ENCODE assay signal across 11 cellular contexts in the genomic region with DNA sequence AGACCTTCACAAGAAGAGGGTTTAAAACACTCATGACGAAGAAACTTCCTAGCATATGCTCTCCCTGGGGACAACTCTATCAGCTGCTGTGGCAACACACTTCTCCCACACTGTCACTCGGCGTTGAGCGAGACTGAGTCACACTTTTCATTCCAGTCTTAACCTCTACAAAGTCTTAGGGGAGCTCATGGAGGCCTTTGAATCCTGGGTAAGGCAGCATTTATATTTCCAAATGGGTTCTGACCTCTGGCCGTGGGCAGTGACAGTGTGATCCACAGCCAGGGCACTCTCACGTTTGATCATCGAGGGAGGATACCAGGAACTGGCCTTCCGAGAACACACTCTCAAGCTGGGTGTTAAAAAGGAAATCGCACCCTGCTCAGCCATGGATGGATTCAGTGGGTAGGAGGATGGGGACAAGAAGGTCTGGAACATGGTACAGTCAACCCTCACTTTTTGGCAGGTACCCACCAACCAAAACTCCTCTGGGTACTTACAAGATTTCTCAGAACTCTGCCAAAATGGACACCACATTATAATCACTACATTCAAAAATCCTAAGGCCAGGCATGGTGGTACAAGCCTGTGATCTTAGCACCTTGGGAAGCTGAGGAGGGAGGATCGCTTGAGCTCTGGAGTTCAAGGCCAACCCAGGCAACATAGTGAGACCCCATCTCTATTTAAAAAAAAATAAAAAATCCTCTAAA. TPM values are rescaled to one million over a fixed set of nuclear protein-coding genes. Genes with fewer than 3 reads are reported as not detected.
A peak's percentile ranks its signal among the peaks of the same experiment; 100 is the strongest.
DNase-seq lines count a peak whose midpoint lies in the region; ATAC-seq and TF ChIP-seq lines count a peak whose summit lies in the region.
"Had no signal": no experiment of that assay in that cellular context is flagged by ENCODE, and none has a peak within 500 bp of the region (broad histone marks: within the 10 kb centered on the region; RNA-seq: fewer than 3 reads in every experiment).

No MANE protein-coding gene starts in this region.

- H3K27me3 Mint-ChIP-seq in effector memory CD8-positive, alpha-beta T cell: no peaks in the 10 kb centered on the region

- H3K4me1 Mint-ChIP-seq in effector memory CD8-positive, alpha-beta T cell (ENCODE audit: low read depth in 2 of 2): peaks cover 30 to 57% of the 10 kb centered on the region in 2 donors

- peaks cover 19% of the 10 kb centered on the region for H3K36me3 Mint-ChIP-seq in effector memory CD8-positive, alpha-beta T cell (ENCODE audit: insufficient read depth)

- DNase-seq in AG08395 (ENCODE audit: low spot score): peak; percentile 93
- DNase-seq in effector memory CD8-positive, alpha-beta T cell: no peak
- DNase-seq in omental fat pad (ENCODE audit: low spot score): no peak
- no peak for DNase-seq in pons (ENCODE audit: low spot score)
- DNase-seq in GDM1 (lab: John Stamatoyannopoulos, UW): no peak
- DNase-seq: DMS153; RPMI8226; stimulated activated naive CD4-positive, alpha-beta T cell treated with Interleukin-2 at 50 U/mL for 16 hours had no signal

- no peaks in the 10 kb centered on the region for H3K9me3 Mint-ChIP-seq in effector memory CD8-positive, alpha-beta T cell

- TF ChIP-seq CTCF in omental fat pad (IDR thresholded peaks at IDR 0.05): no peak

- H3K27ac Mint-ChIP-seq in effector memory CD8-positive, alpha-beta T cell: peak overlapping the region; percentile 82 to 87

- ATAC-seq in HG03175 (IDR thresholded peaks at IDR 0.05; ENCODE audit: unreplicated experiment): peak; percentile 52
- ATAC-seq in effector memory CD8-positive, alpha-beta T cell (replicated peaks): no peak
- ATAC-seq in omental fat pad (ENCODE audit: low FRiP score): peak; percentile 57
- no peak for ATAC-seq in HG02763 (IDR thresholded peaks at IDR 0.05; ENCODE audit: unreplicated experiment)
- ATAC-seq in GM18909 (IDR thresholded peaks at IDR 0.05; ENCODE audit: poor library complexity, unreplicated experiment): no peak

- peak overlapping the region in 1 of 2 donors; percentile 27 for H3K4me3 Mint-ChIP-seq in effector memory CD8-positive, alpha-beta T cell

RNA-seq across cellular contexts. Expression of a gene that starts 19.6 kb away (rescaled TPM):
- 100 to 1,000 TPM in 1 of 4 donors, 10 to 100 TPM in 3; 67.9 to 142 (median 87.2) TPM for total RNA-seq in omental fat pad

RNA-seq across cellular contexts. Expression of a gene that starts 37.3 kb away (rescaled TPM):
- total RNA-seq in omental fat pad: not detected

Comparison
In these comparisons a context has a peak if more than half of its experiments do, and no peak if none do; other contexts are left out.
1. ATAC-seq: peak in HG03175 (single experiment) and omental fat pad (single experiment); none in effector memory CD8-positive, alpha-beta T cell (single experiment), HG02763 (single experiment) and GM18909 (single experiment).